15 cellular contexts compared by ENCODE assay signal in genomic region chr17:68096111-68096510, GRCh38.
A peak's percentile ranks its signal among the peaks of the same experiment; 100 is the strongest.
DNase-seq lines count a peak whose midpoint lies in the region; ATAC-seq and TF ChIP-seq lines count a peak whose summit lies in the region.
"Had no signal": no experiment of that assay in that cellular context is flagged by ENCODE, and none has a peak within 500 bp of the region (broad histone marks: within the 10 kb centered on the region; RNA-seq: fewer than 3 reads in every experiment).

No MANE protein-coding gene starts in this region.

- ATAC-seq in right cardiac atrium, result no peak

- no peaks in the 10 kb centered on the region for H3K9me3 Mint-ChIP-seq in activated naive CD4-positive, alpha-beta T cell treated with anti-CD3 and anti-CD28 coated beads, Interleukin-2, amount 50 U/mL, for 24 hours

- H3K36me3 ChIP-seq in esophagus muscularis mucosa, result no peaks in the 10 kb centered on the region
- H3K36me3 ChIP-seq in osteoblast (ENCODE audit: insufficient read depth, low read length), result no peaks in the 10 kb centered on the region

- no peaks in the 10 kb centered on the region for H3K36me3 Mint-ChIP-seq in activated naive CD4-positive, alpha-beta T cell treated with anti-CD3 and anti-CD28 coated beads, Interleukin-2, amount 50 U/mL, for 24 hours

- no peaks in the 10 kb centered on the region for H3K79me2 ChIP-seq in osteoblast (ENCODE audit: insufficient read depth, low read length)

- H3K27ac Mint-ChIP-seq in activated naive CD4-positive, alpha-beta T cell treated with anti-CD3 and anti-CD28 coated beads, Interleukin-2, amount 50 U/mL, for 24 hours, result peak overlapping the region; percentile 30
- H3K27ac Mint-ChIP-seq: CD4-positive, alpha-beta memory T cell had no signal

- intact Hi-C loops in esophagus muscularis mucosa (cut with DNase I) (no loop called here), right cardiac atrium (cut with DNase I) (no loop called here)

- no peak for TF ChIP-seq POLR2A in esophagus muscularis mucosa (IDR thresholded peaks at IDR 0.05; ENCODE audit: low read depth)

- H3K4me3 Mint-ChIP-seq in activated naive CD4-positive, alpha-beta T cell treated with anti-CD3 and anti-CD28 coated beads, Interleukin-2, amount 50 U/mL, for 24 hours, result no peak overlapping the region
- H3K4me3 Mint-ChIP-seq: CD4-positive, alpha-beta memory T cell had no signal

- H3K9me3 ChIP-seq in esophagus muscularis mucosa (no peaks in the 10 kb centered on the region), osteoblast (ENCODE audit: low read depth, low read length) (no peaks in the 10 kb centered on the region), right cardiac atrium (ENCODE audit: control insufficient read depth, low read length) (no peaks in the 10 kb centered on the region)

- H3K27ac ChIP-seq in esophagus muscularis mucosa (replicated peaks in 1 of 4) (no peak overlapping the region), osteoblast (ENCODE audit: low read depth, low read length) (no peak overlapping the region), right cardiac atrium (ENCODE audit: low read length) (no peak overlapping the region)
- H3K27ac ChIP-seq: GM23248 had no signal

- H3K4me3 ChIP-seq in esophagus muscularis mucosa (no peak overlapping the region), osteoblast (ENCODE audit: insufficient read depth, low read length) (no peak overlapping the region), right cardiac atrium (ENCODE audit: low read length) (no peak overlapping the region)
- H3K4me3 ChIP-seq: GM23248 had no signal

- TF ChIP-seq CTCF in esophagus muscularis mucosa (IDR thresholded peaks at IDR 0.05), result no peak
- no peak for TF ChIP-seq CTCF in osteoblast (IDR thresholded peaks at IDR 0.05; ENCODE audit: extremely low read depth, low read depth, low read length)

- WGBS in esophagus muscularis mucosa, result 95% methylated on average over 7 of the region's 7 CpGs
- WGBS in right cardiac atrium, result 96% methylated on average over 7 of the region's 7 CpGs

- no peak overlapping the region for H3K4me2 ChIP-seq in osteoblast (ENCODE audit: insufficient read depth, low read length)

- no peak overlapping the region for H2AFZ ChIP-seq in osteoblast (ENCODE audit: low read length)
- H2AFZ ChIP-seq: GM23248 had no signal

- DNase-seq in activated naive CD4-positive, alpha-beta T cell treated with Interleukin-2 at 50 U/mL for 16 hours, result no peak
- DNase-seq in esophagus muscularis mucosa (ENCODE audit: extremely low spot score), result peak; percentile 53
- DNase-seq in osteoblast (ENCODE audit: insufficient read length, low spot score, missing footprints), result peak; percentile 26
- no peak for DNase-seq in NCI-H526 treated with DMSO at 0.1 percent for 48 hours (lab: John Stamatoyannopoulos, UW)
- DNase-seq in right cardiac atrium, result no peak
- DNase-seq: C1 segment of cervical spinal cord; Calu3; CD4-positive, alpha-beta memory T cell; COR-L47; DMS53; DMS79 treated with DMSO at 0.1 percent for 48 hours; GM23248; H7; HCEC 1CT had no signal

- H3K27me3 ChIP-seq in esophagus muscularis mucosa (no peaks in the 10 kb centered on the region), osteoblast (ENCODE audit: insufficient read depth, low read length) (no peaks in the 10 kb centered on the region), right cardiac atrium (ENCODE audit: control insufficient read depth, insufficient read depth) (no peaks in the 10 kb centered on the region)

- peaks cover 0 to 5% (median 4%) of the 10 kb centered on the region in 4 donors for H3K4me1 ChIP-seq in esophagus muscularis mucosa
- H3K4me1 ChIP-seq in osteoblast (ENCODE audit: insufficient read depth, low read length), result peaks cover 4% of the 10 kb centered on the region
- no peaks in the 10 kb centered on the region for H3K4me1 ChIP-seq in right cardiac atrium (ENCODE audit: control insufficient read depth, insufficient read depth, low read length)

- H3K27me3 Mint-ChIP-seq in activated naive CD4-positive, alpha-beta T cell treated with anti-CD3 and anti-CD28 coated beads, Interleukin-2, amount 50 U/mL, for 24 hours, result no peaks in the 10 kb centered on the region
- H3K27me3 Mint-ChIP-seq: CD4-positive, alpha-beta memory T cell had no signal

- H4K20me1 ChIP-seq in osteoblast (ENCODE audit: insufficient read depth, low read length), result no peaks in the 10 kb centered on the region

- peaks cover 4% of the 10 kb centered on the region for H3K4me1 Mint-ChIP-seq in activated naive CD4-positive, alpha-beta T cell treated with anti-CD3 and anti-CD28 coated beads, Interleukin-2, amount 50 U/mL, for 24 hours

- TF ChIP-seq EP300 in esophagus muscularis mucosa (IDR thresholded peaks at IDR 0.05), result no peak

Comparison
In these comparisons a context has a peak if more than half of its experiments do, and no peak if none do; other contexts are left out.
1. DNase-seq: peak in esophagus muscularis mucosa (single experiment) and osteoblast (single experiment); none in activated naive CD4-positive, alpha-beta T cell treated with Interleukin-2 at 50 U/mL for 16 hours (single experiment), NCI-H526 treated with DMSO at 0.1 percent for 48 hours (single experiment) and right cardiac atrium (0 of 3).